Comparison of ENCODE assay signal across 5 cellular contexts in genomic region chr2:22458439-22458838, GRCh38.
"Had no signal": no experiment of that assay in that cellular context is flagged by ENCODE, and none has a peak within 500 bp of the region (broad histone marks: within the 10 kb centered on the region; RNA-seq: fewer than 3 reads in every experiment).

No MANE protein-coding gene starts in this region.

- DNase-seq: IMR-90, KBM-7, KG1 had no signal

- H3K27ac ChIP-seq: HL-60 had no signal

- H3K4me3 ChIP-seq: K562 had no signal
